Comparison of ENCODE assay signal across 17 cellular contexts in the genomic region with DNA sequence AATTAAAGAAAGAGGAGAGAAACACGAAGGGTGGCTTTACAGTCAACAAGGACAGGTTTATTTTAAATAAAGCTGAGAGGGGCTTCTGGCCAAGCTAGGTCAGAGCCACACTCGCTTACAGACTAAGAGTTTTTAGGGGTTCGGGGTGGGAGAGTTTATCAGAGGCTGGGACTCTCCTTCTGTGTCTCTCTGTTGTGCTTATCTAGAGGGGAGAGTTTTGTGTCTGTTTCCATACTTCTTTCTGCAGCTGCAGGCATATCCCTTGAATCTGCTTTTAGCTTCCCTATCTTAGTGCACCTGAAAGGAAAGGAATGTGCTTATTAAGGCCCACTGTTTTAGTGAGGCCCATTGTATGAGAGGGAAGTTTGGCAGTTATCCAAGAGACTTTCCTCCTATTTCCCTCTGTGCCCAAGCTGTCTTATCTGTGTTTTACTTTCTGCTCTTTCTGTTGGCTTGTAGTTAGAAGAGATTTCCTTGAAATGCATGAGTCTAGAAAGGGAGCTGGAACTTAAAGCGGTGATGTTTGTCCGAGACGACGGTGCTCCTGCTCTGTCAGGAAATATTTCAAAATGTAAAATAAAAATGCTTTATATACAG.
"Had no signal": no experiment of that assay in that cellular context is flagged by ENCODE, and none has a peak within 500 bp of the region (broad histone marks: within the 10 kb centered on the region; RNA-seq: fewer than 3 reads in every experiment).

No MANE protein-coding gene starts in this region.

- ATAC-seq: activated naive CD4-positive, alpha-beta T cell treated with anti-CD3 and anti-CD28 coated beads, Interleukin-2, amount 50 U/mL, for 72 hours; foreskin keratinocyte; stimulated activated naive B cell treated with anti-CD40 and anti-IgM and Interleukin-4, amounts not matched to agents 10 μg/mL and 1 μg/mL and 100 μg/mL, for 72 hours; upper lobe of right lung had no signal

- H3K27me3 ChIP-seq: adrenal gland, breast epithelium, foreskin keratinocyte, upper lobe of right lung had no signal

- H3K36me3 ChIP-seq: adrenal gland, breast epithelium, thoracic aorta, upper lobe of right lung, WERI-Rb-1 had no signal

- H3K4me3 ChIP-seq: adrenal gland, breast epithelium, thoracic aorta, upper lobe of right lung had no signal

- DNase-seq: activated CD4-positive, alpha-beta T cell treated with anti-CD3 and anti-CD28 coated beads for 1 hour; activated CD4-positive, alpha-beta T cell treated with anti-CD3 and anti-CD28 coated beads, Interleukin-2, amount 50 U/mL, for 4 hours; activated gamma-delta T cell treated with Interleukin-2 at 50 U/mL for 16 hours; adrenal gland; cerebellar nuclear complex; cortex of kidney; effector memory CD4-positive, alpha-beta T cell; foreskin keratinocyte; glutamatergic neuron; hypothalamus; mammary epithelial cell; stimulated activated naive B cell treated with anti-CD40 and anti-IgM and Interleukin-4, amounts not matched to agents 10 μg/mL and 1 μg/mL and 100 μg/mL, for 72 hours; upper lobe of right lung; WERI-Rb-1 had no signal

- H3K27ac ChIP-seq: adrenal gland, breast epithelium, foreskin keratinocyte, thoracic aorta, upper lobe of right lung, WERI-Rb-1 had no signal

- H3K9me3 ChIP-seq: adrenal gland, breast epithelium, thoracic aorta, upper lobe of right lung had no signal

- H3K4me1 ChIP-seq: adrenal gland, breast epithelium, foreskin keratinocyte, upper lobe of right lung had no signal
